ENCODE assay signal across 8 cellular contexts in the genomic region with DNA sequence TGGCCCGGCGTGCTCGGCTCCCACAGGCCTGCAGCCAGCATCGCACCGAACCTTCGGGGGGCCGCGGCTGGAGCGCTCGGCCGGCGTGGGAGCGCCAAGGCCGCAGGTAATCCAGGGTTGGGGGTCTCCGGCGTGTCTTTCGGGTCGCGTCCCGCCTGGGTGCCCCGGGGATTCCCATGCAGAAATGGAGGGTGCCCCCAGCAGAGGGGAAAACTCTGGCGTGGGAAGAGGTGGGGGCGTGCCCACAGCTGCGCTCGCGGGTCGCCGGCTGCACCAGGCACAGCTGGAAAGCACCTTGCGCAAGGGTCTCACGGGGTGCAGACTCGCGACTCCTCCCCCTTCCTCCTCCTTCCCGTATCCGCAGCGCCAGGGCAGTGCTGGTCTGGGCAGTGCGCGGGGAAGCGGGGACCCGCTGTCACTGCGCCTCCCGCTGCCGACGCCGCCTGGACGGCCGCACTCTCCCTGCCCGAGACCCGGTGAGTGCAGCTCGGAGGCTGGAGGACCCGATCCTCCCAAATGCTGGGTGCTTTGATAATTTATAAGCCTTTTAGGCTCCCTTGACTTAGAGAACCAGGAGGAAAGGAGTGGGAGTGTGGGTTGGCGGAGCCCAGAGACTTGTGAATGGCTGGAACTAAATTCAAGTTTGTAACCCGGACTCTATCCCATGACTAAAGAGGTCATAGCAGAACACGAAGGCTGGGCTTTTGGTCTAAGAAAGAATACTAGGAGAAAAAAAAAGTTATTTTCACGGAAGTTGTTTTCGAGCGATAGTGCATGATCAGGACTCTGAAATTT. TPM values are rescaled to one million over a fixed set of nuclear protein-coding genes. Genes with fewer than 3 reads are reported as not detected.
DNase-seq lines count a peak whose midpoint lies in the region; ATAC-seq, FAIRE-seq and TF ChIP-seq lines count a peak whose summit lies in the region.

No MANE protein-coding gene starts in this region.

- H3K4me1 ChIP-seq in keratinocyte (ENCODE audit: control insufficient read depth, extremely low read depth, insufficient read depth, low read length) = peaks cover 46% of the 10 kb centered on the region

- H3K27me3 ChIP-seq in keratinocyte (ENCODE audit: control insufficient read depth, extremely low read depth, insufficient read depth, low read length) = no peaks in the 10 kb centered on the region

- peak overlapping the region; percentile 85 for H3K4me2 ChIP-seq in keratinocyte (ENCODE audit: control insufficient read depth, extremely low read depth, insufficient read depth, low read depth, low read length)

- DNase-seq in GDM1 (lab: John Stamatoyannopoulos, UW) (peak; percentile 53), caudate nucleus (lab: John Stamatoyannopoulos, UW) (peak in 35 of 61 donors; percentile 7 to 63 (median 29)), keratinocyte (ENCODE audit: low read depth, low spot score) (no peak), T1000 (lab: John Stamatoyannopoulos, UW) (no peak)
- peak; percentile 80 for DNase-seq in stimulated activated CD4-positive, alpha-beta T cell treated with anti-CD3 and anti-CD28 coated beads, Interleukin-15, amount 100 ng/mL, for 24 hours

- H3K4me3 ChIP-seq in WI38 (ENCODE audit: low read depth, low read length) (peak overlapping the region; percentile 74), keratinocyte (ENCODE audit: control insufficient read depth in 2 of 3, extremely low read depth in 1 of 3, insufficient read depth in 2 of 3, low read depth in 1 of 3, low read length in 3 of 3) (peak overlapping the region; percentile 62 to 79 (median 76))

- no peaks in the 10 kb centered on the region for H3K79me2 ChIP-seq in keratinocyte (ENCODE audit: control insufficient read depth, insufficient read depth, low read length)

- no peak for FAIRE-seq in keratinocyte (lab: Jason Lieb, UNC)

- H2AFZ ChIP-seq in keratinocyte (ENCODE audit: control insufficient read depth, low read length) = peak overlapping the region; percentile 83

- no peaks in the 10 kb centered on the region for H3K9me1 ChIP-seq in keratinocyte (ENCODE audit: control insufficient read depth, extremely low read depth, insufficient read depth, low read length)

- H3K36me3 ChIP-seq in KOPT-K1 (ENCODE audit: insufficient read depth, low read length) = no peaks in the 10 kb centered on the region
- no peaks in the 10 kb centered on the region for H3K36me3 ChIP-seq in keratinocyte (ENCODE audit: control insufficient read depth in 2 of 2, extremely low read depth in 1 of 2, insufficient read depth in 2 of 2, low read length in 2 of 2)

- H3K9me3 ChIP-seq in KOPT-K1 (ENCODE audit: insufficient read depth, low read length, poor library complexity, severe bottlenecking) (no peaks in the 10 kb centered on the region), keratinocyte (ENCODE audit: control insufficient read depth, low read depth, low read length) (no peaks in the 10 kb centered on the region)

- peak; percentile 39 for ATAC-seq in GM21786 (IDR thresholded peaks at IDR 0.05; ENCODE audit: unreplicated experiment)

- no peak for TF ChIP-seq CTCF in WI38 (IDR thresholded peaks at IDR 0.05; ENCODE audit: low read depth, low read length)
- no peak for TF ChIP-seq CTCF in keratinocyte (optimal IDR thresholded peaks at IDR 0.05 in 1 of 3, IDR thresholded peaks at IDR 0.05 in 1 of 3, conservative IDR thresholded peaks at IDR 0.05 in 1 of 3; ENCODE audit: extremely low read depth in 1 of 3, insufficient read depth in 2 of 3, low read length in 3 of 3)

- H3K9ac ChIP-seq in keratinocyte (ENCODE audit: control insufficient read depth, extremely low read depth, insufficient read depth, low read length) = peak overlapping the region; percentile 85

- H4K20me1 ChIP-seq in keratinocyte (ENCODE audit: control insufficient read depth, extremely low read depth, insufficient read depth, low read length) = no peaks in the 10 kb centered on the region

- peak overlapping the region; percentile 39 for H3K27ac ChIP-seq in KOPT-K1 (ENCODE audit: low read depth, low read length, poor library complexity, severe bottlenecking)
- H3K27ac ChIP-seq in caudate nucleus (ENCODE audit: low read depth, low read length) = peak overlapping the region; percentile 89
- H3K27ac ChIP-seq in keratinocyte (ENCODE audit: control insufficient read depth, insufficient read depth, low read length) = peak overlapping the region; percentile 78

- dilution Hi-C loops in keratinocyte (cut with MboI; ENCODE audit: extremely low pct_ligation_motif_present, low sequenced_read_pairs) = no loop called here

RNA-seq across cellular contexts. Expression of gene MAP3K8, which starts 0.5 kb away (rescaled TPM):
- polyA plus RNA-seq in keratinocyte = 0.88 to 4.9 TPM (median 4.0 TPM) in 3 replicates
- 21.9 TPM for polyA plus RNA-seq in keratinocyte (2011; ENCODE audit: low read depth)
- 1.2 TPM in 2 replicates for polyA plus RNA-seq in keratinocyte (2011; cell fraction: cytosol; rRNA removed)
- 6.9 and 7.1 TPM in 2 replicates for polyA plus RNA-seq in keratinocyte (2011; cell fraction: nucleus; rRNA removed)
- polyA plus RNA-seq in keratinocyte (2012; ENCODE audit: low replicate concordance) = 0.85 and 28.0 TPM in 2 replicates
- polyA minus RNA-seq in keratinocyte = 3.2 to 5.0 TPM (median 4.5 TPM) in 3 replicates
- polyA minus RNA-seq in keratinocyte (2011; cell fraction: cytosol; rRNA and poly(A)+ RNA removed) = not detected
- 4.8 and 5.6 TPM in 2 replicates for polyA minus RNA-seq in keratinocyte (2011; cell fraction: nucleus; rRNA and poly(A)+ RNA removed)

Comparison
In these comparisons a context has a peak if more than half of its experiments do, and no peak if none do; other contexts are left out.
1. DNase-seq: peak in GDM1 (single experiment), caudate nucleus (35 of 61) and stimulated activated CD4-positive, alpha-beta T cell treated with anti-CD3 and anti-CD28 coated beads, Interleukin-15, amount 100 ng/mL, for 24 hours (single experiment); none in keratinocyte (single experiment) and T1000 (single experiment).
2. H3K27ac ChIP-seq: peak in every context shown above with its lines; median percentile 89 in caudate nucleus; 78 in keratinocyte; 39 in KOPT-K1.